In genomic region chr7:38385682-38386081, GRCh38 we compare ENCODE assay signal across 27 cellular contexts.
"Had no signal": no experiment of that assay in that cellular context is flagged by ENCODE, and none has a peak within 500 bp of the region (broad histone marks: within the 10 kb centered on the region; RNA-seq: fewer than 3 reads in every experiment).

No MANE protein-coding gene starts in this region.

- H3K9me3 ChIP-seq: neutrophil, pancreas, prostate gland, right lobe of liver, sigmoid colon, stomach, thoracic aorta, thyroid gland, tibial nerve, upper lobe of left lung, vagina had no signal

- H3K4me1 ChIP-seq: pancreas, prostate gland, right lobe of liver, sigmoid colon, stomach, thyroid gland, tibial nerve, upper lobe of left lung, vagina had no signal

- DNase-seq: nephron progenitor cell; nucleus accumbens; pancreas; right cardiac atrium; right lobe of liver; sigmoid colon; small intestine; stimulated activated CD4-positive, alpha-beta T cell treated with anti-CD3 and anti-CD28 coated beads, Interleukin-15, amount 100 ng/mL, for 24 hours; stimulated activated CD4-positive, alpha-beta T cell treated with anti-CD3 and anti-CD28 coated beads, Interleukin-2, amount 100 ng/mL, for 24 hours; stimulated activated CD4-positive, alpha-beta T cell treated with anti-CD3 and anti-CD28 coated beads, Interleukin-2, amount 100 ng/mL, for 48 hours; stimulated activated CD4-positive, alpha-beta T cell treated with anti-CD3 and anti-CD28 coated beads, Interleukin-4, amount 100 ng/mL, for 24 hours; stimulated activated naive B cell treated with anti-CD40 and anti-IgM and Interleukin-4, amounts not matched to agents 10 μg/mL and 1 μg/mL and 100 μg/mL, for 72 hours; stimulated activated naive CD4-positive, alpha-beta T cell treated with Interleukin-2 at 50 U/mL for 16 hours; stomach; thyroid gland; trophoblast cell; upper lobe of left lung had no signal

- H3K36me3 Mint-ChIP-seq: natural killer cell treated with Interleukin-12 subunit alpha and Interleukin-12 subunit beta and Interleukin-15 and Interleukin-18, amount 100 ng/mL, for 72 hours had no signal

- H3K9me3 Mint-ChIP-seq: natural killer cell treated with Interleukin-12 subunit alpha and Interleukin-12 subunit beta and Interleukin-15 and Interleukin-18, amount 100 ng/mL, for 72 hours; nephron progenitor cell; stimulated activated effector memory CD8-positive, alpha-beta T cell treated with anti-CD3 and anti-CD28 coated beads, Interleukin-12 subunit alpha, Interleukin-12 subunit beta, amount 100 ng/mL, for 72 hours; stimulated activated naive CD8-positive, alpha-beta T cell treated with anti-CD3 and anti-CD28 coated beads, Interleukin-15, Interleukin-2, amounts not matched to agents 100 ng/mL and 50 ng/mL, for 24 hours had no signal

- H3K4me1 Mint-ChIP-seq: nephron progenitor cell; neural crest cell; stimulated activated naive B cell treated with anti-CD40 and anti-IgM and Interleukin-4, amounts not matched to agents 10 μg/mL and 1 μg/mL and 100 μg/mL, for 72 hours had no signal

- ATAC-seq: natural killer cell treated with Interleukin-12 subunit alpha and Interleukin-12 subunit beta and Interleukin-15 and Interleukin-18, amount 100 ng/mL, for 72 hours; pancreas; right cardiac atrium; right lobe of liver; stimulated activated effector memory CD8-positive, alpha-beta T cell treated with anti-CD3 and anti-CD28 coated beads, Interleukin-12 subunit alpha, Interleukin-12 subunit beta, amount 100 ng/mL, for 72 hours; stimulated activated naive B cell treated with anti-CD40 and anti-IgM and Interleukin-4, amounts not matched to agents 10 μg/mL and 1 μg/mL and 100 μg/mL, for 72 hours had no signal

- H3K27ac ChIP-seq: neutrophil, pancreas, prostate gland, right lobe of liver, sigmoid colon, stomach, thoracic aorta, thyroid gland, tibial nerve, upper lobe of left lung, vagina had no signal

- H3K27me3 ChIP-seq: neutrophil, pancreas, right lobe of liver, sigmoid colon, stomach, thyroid gland, tibial nerve, upper lobe of left lung, vagina had no signal

- H3K27ac Mint-ChIP-seq: natural killer cell treated with Interleukin-12 subunit alpha and Interleukin-12 subunit beta and Interleukin-15 and Interleukin-18, amount 100 ng/mL, for 72 hours; nephron progenitor cell; stimulated activated naive B cell treated with anti-CD40 and anti-IgM and Interleukin-4, amounts not matched to agents 10 μg/mL and 1 μg/mL and 100 μg/mL, for 72 hours; stimulated activated naive CD8-positive, alpha-beta T cell treated with anti-CD3 and anti-CD28 coated beads, Interleukin-15, Interleukin-2, amounts not matched to agents 100 ng/mL and 50 ng/mL, for 24 hours had no signal

- H3K27me3 Mint-ChIP-seq: natural killer cell treated with Interleukin-12 subunit alpha and Interleukin-12 subunit beta and Interleukin-15 and Interleukin-18, amount 100 ng/mL, for 72 hours; stimulated activated naive B cell treated with anti-CD40 and anti-IgM and Interleukin-4, amounts not matched to agents 10 μg/mL and 1 μg/mL and 100 μg/mL, for 72 hours; stimulated activated naive CD8-positive, alpha-beta T cell treated with anti-CD3 and anti-CD28 coated beads, Interleukin-15, Interleukin-2, amounts not matched to agents 100 ng/mL and 50 ng/mL, for 24 hours had no signal

- H3K4me3 Mint-ChIP-seq: natural killer cell treated with Interleukin-12 subunit alpha and Interleukin-12 subunit beta and Interleukin-15 and Interleukin-18, amount 100 ng/mL, for 72 hours; nephron progenitor cell; neural crest cell; stimulated activated effector memory CD8-positive, alpha-beta T cell treated with anti-CD3 and anti-CD28 coated beads, Interleukin-12 subunit alpha, Interleukin-12 subunit beta, amount 100 ng/mL, for 72 hours; stimulated activated naive B cell treated with anti-CD40 and anti-IgM and Interleukin-4, amounts not matched to agents 10 μg/mL and 1 μg/mL and 100 μg/mL, for 72 hours; stimulated activated naive CD8-positive, alpha-beta T cell treated with anti-CD3 and anti-CD28 coated beads, Interleukin-15, Interleukin-2, amounts not matched to agents 100 ng/mL and 50 ng/mL, for 24 hours had no signal

- H3K36me3 ChIP-seq: neutrophil, pancreas, prostate gland, right lobe of liver, sigmoid colon, stomach, thoracic aorta, thyroid gland, tibial nerve, upper lobe of left lung, vagina had no signal

- H3K4me3 ChIP-seq: pancreas, prostate gland, right lobe of liver, sigmoid colon, stomach, thoracic aorta, thyroid gland, tibial nerve, upper lobe of left lung, vagina had no signal

- FAIRE-seq: pancreas, small intestine, urothelium cell line had no signal
